22 cellular contexts compared by ENCODE assay signal in the genomic region with DNA sequence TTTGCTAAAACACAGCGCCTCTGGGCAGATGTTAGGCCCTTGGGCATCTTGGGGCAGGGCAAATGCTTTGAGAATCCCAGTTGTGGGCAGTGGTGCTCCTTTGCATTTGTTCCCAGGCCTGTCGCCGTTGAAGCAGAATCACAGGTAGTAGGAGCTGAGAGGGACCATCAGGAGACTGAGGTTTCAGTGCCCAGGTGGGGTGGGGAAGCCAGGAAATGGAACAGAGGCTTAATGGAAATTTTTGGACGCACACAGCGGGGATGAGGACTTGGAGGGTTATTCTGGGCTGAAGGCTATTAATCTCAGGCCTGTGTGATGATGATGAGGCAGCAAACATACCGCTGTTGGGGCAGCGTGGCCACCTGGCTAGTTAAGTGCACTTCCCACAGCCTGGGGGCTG.
"Had no signal": no experiment of that assay in that cellular context is flagged by ENCODE, and none has a peak within 500 bp of the region (broad histone marks: within the 10 kb centered on the region; RNA-seq: fewer than 3 reads in every experiment).

No MANE protein-coding gene starts in this region.

- H3K36me3 Mint-ChIP-seq: activated CD8-positive, alpha-beta memory T cell treated with anti-CD3 and anti-CD28 coated beads, Interleukin-2, amount 10 ng/mL, durations not matched to agents 7 days and 5 days; activated naive CD8-positive, alpha-beta T cell; brain had no signal

- H3K9me3 Mint-ChIP-seq: activated B cell treated with CpG ODN at 0.5 μM for 24 hours; activated CD4-positive, alpha-beta T cell treated with anti-CD3 and anti-CD28 coated beads, Interleukin-2, amount 10 ng/mL, durations not matched to agents 24 days and 14 days; activated T-cell treated with anti-CD3 and anti-CD28 coated beads, Interleukin-2, amount 50 U/mL, for 4 hours; brain; central memory CD8-positive, alpha-beta T cell had no signal

- H3K4me1 Mint-ChIP-seq: activated B cell treated with CpG ODN at 0.5 μM for 24 hours; activated CD4-positive, alpha-beta T cell treated with anti-CD3 and anti-CD28 coated beads, Interleukin-2, amount 10 ng/mL, durations not matched to agents 24 days and 14 days; activated CD8-positive, alpha-beta memory T cell treated with anti-CD3 and anti-CD28 coated beads, Interleukin-2, amount 10 ng/mL, durations not matched to agents 7 days and 5 days; central memory CD8-positive, alpha-beta T cell had no signal

- DNase-seq: activated B cell treated with CpG ODN at 0.5 μM for 24 hours; activated CD4-positive, alpha-beta T cell treated with anti-CD3 and anti-CD28 coated beads for 1 hour; activated CD4-positive, alpha-beta T cell treated with anti-CD3 and anti-CD28 coated beads, Interleukin-2, amount 10 ng/mL, durations not matched to agents 24 days and 14 days; activated CD4-positive, alpha-beta T cell treated with anti-CD3 and anti-CD28 coated beads, Interleukin-2, amount 50 U/mL, for 48 hours; activated CD8-positive, alpha-beta memory T cell treated with anti-CD3 and anti-CD28 coated beads, Interleukin-2, amount 10 ng/mL, durations not matched to agents 7 days and 5 days; activated effector memory CD4-positive, alpha-beta T cell treated with anti-CD3 and anti-CD28 coated beads, Interleukin-2, amount 50 U/mL, for 16 hours; activated naive CD4-positive, alpha-beta T cell treated with Interleukin-2 at 50 U/mL for 16 hours; activated T-cell treated with anti-CD3 and anti-CD28 coated beads, Interleukin-2, amount 50 U/mL, for 4 hours; amygdala; Karpas-422; MM.1S; NCI-H187 treated with DMSO at 0.1 percent for 48 hours; NCI-H2107; NCI-H2171 treated with DMSO at 0.1 percent for 48 hours; NCI-H226; PC-3; SIG-M5; T-helper 2 cell; T1000 had no signal

- H3K27ac Mint-ChIP-seq: activated B cell treated with CpG ODN at 0.5 μM for 24 hours; activated CD4-positive, alpha-beta T cell treated with anti-CD3 and anti-CD28 coated beads, Interleukin-2, amount 10 ng/mL, durations not matched to agents 24 days and 14 days; activated CD8-positive, alpha-beta memory T cell treated with anti-CD3 and anti-CD28 coated beads, Interleukin-2, amount 10 ng/mL, durations not matched to agents 7 days and 5 days had no signal

- H3K4me3 Mint-ChIP-seq: activated B cell treated with CpG ODN at 0.5 μM for 24 hours; activated CD4-positive, alpha-beta T cell treated with anti-CD3 and anti-CD28 coated beads, Interleukin-2, amount 10 ng/mL, durations not matched to agents 24 days and 14 days; activated CD8-positive, alpha-beta memory T cell treated with anti-CD3 and anti-CD28 coated beads, Interleukin-2, amount 10 ng/mL, durations not matched to agents 7 days and 5 days; activated naive CD8-positive, alpha-beta T cell; activated T-cell treated with anti-CD3 and anti-CD28 coated beads, Interleukin-2, amount 50 U/mL, for 4 hours; brain; central memory CD8-positive, alpha-beta T cell had no signal
